ENCODE assay signal across 8 cellular contexts in genomic region chr7:149027055-149027454, GRCh38. TPM values are rescaled to one million over a fixed set of nuclear protein-coding genes. Genes with fewer than 3 reads are reported as not detected.
DNase-seq lines count a peak whose midpoint lies in the region; ATAC-seq and TF ChIP-seq lines count a peak whose summit lies in the region.

No MANE protein-coding gene starts in this region.

- peaks cover 63% of the 10 kb centered on the region for H3K4me1 Mint-ChIP-seq in CD4-positive, alpha-beta T cell (ENCODE audit: low read depth)
- peaks cover 27% of the 10 kb centered on the region for H3K4me1 Mint-ChIP-seq in neural progenitor cell

- no peaks in the 10 kb centered on the region for H3K9me3 ChIP-seq in CD4-positive, alpha-beta T cell (ENCODE audit: control insufficient read depth, low read length)
- H3K9me3 ChIP-seq in Karpas-422 (ENCODE audit: low read length) = no peaks in the 10 kb centered on the region
- no peaks in the 10 kb centered on the region for H3K9me3 ChIP-seq in neural progenitor cell (ENCODE audit: low read depth)

- peak overlapping the region; percentile 75 for H3K4me2 ChIP-seq in Karpas-422 (ENCODE audit: low read depth, low read length, poor library complexity, severe bottlenecking)
- H3K4me2 ChIP-seq in neural progenitor cell = peak overlapping the region; percentile 85

- intact Hi-C loops in CD4-positive, alpha-beta T cell (cut with DNase I, micrococcal nuclease) = loop anchor here in 1 of 2 experiments (2.0 to 10.0 kb wide), 6 partner anchors 20 to 470 kb away; partner anchors contain the start of genes ZNF398 and ZNF746

- no peak for DNase-seq in CD4-positive, alpha-beta T cell
- DNase-seq in Karpas-422 (peak; percentile 82), coronary artery (ENCODE audit: low spot score) (no peak), neural progenitor cell (ENCODE audit: low spot score) (no peak), NCI-H146 (lab: John Stamatoyannopoulos, UW) (no peak), COR-L47 (lab: John Stamatoyannopoulos, UW) (no peak)

- H3K4me1 ChIP-seq in Karpas-422 (ENCODE audit: low read length) (peaks cover 56% of the 10 kb centered on the region), neural progenitor cell (peaks cover 8% of the 10 kb centered on the region)

- POLR2A ChIA-PET in CD4-positive, alpha-beta T cell (lab: Charles Lee) = interaction anchor here (0.9 to 4.6 kb wide), 5 partner anchors 20 to 120 kb away, joined by 3 to 32 read pairs (median 14); partner anchors contain the start of gene ZNF398

- peaks cover 15% of the 10 kb centered on the region for H3K36me3 Mint-ChIP-seq in CD4-positive, alpha-beta T cell (ENCODE audit: low read depth)
- H3K36me3 Mint-ChIP-seq in neural progenitor cell = peaks cover 8% of the 10 kb centered on the region

- H3K27me3 Mint-ChIP-seq in CD4-positive, alpha-beta T cell = no peaks in the 10 kb centered on the region
- peaks cover 2% of the 10 kb centered on the region for H3K27me3 Mint-ChIP-seq in neural progenitor cell (ENCODE audit: insufficient read depth, low read depth)

- H4K20me1 ChIP-seq in Karpas-422 (ENCODE audit: insufficient read depth, low read depth, low read length) (peaks cover 15% of the 10 kb centered on the region; the same call in 1 of the 2 replicates), neural progenitor cell (ENCODE audit: low read depth) (peaks cover 54% of the 10 kb centered on the region)

- TF ChIP-seq CTCF in CD4-positive, alpha-beta T cell (IDR thresholded peaks at IDR 0.05) = no peak
- TF ChIP-seq CTCF in coronary artery (IDR thresholded peaks at IDR 0.05) (no peak), neural progenitor cell (IDR thresholded peaks at IDR 0.05) (no peak)

- CTCF ChIA-PET in CD4-positive, alpha-beta T cell (lab: Charles Lee) = interaction anchor here (1.1 to 1.5 kb wide), 2 partner anchors 19 to 22 kb away, joined by 4 to 5 read pairs; no protein-coding TSS in a partner anchor

- no peak overlapping the region for H3K27ac ChIP-seq in CD4-positive, alpha-beta T cell (ENCODE audit: low read depth, low read length)
- H3K27ac ChIP-seq in Karpas-422 (ENCODE audit: low read length) = peak overlapping the region; percentile 82
- H3K27ac ChIP-seq in coronary artery = no peak overlapping the region
- H3K27ac ChIP-seq in neural progenitor cell = no peak overlapping the region

- H3K4me3 ChIP-seq in Karpas-422 (ENCODE audit: low read length) = peak overlapping the region; percentile 81
- H3K4me3 ChIP-seq in coronary artery = peak overlapping the region; percentile 99
- peak overlapping the region; percentile 73 for H3K4me3 ChIP-seq in neural progenitor cell

- peaks cover 57% of the 10 kb centered on the region for H3K79me2 ChIP-seq in Karpas-422 (ENCODE audit: low read length)
- peaks cover 59% of the 10 kb centered on the region for H3K79me2 ChIP-seq in neural progenitor cell (ENCODE audit: low read depth)

- no peaks in the 10 kb centered on the region for H3K9me2 ChIP-seq in Karpas-422 (replicated peaks; ENCODE audit: insufficient read depth, low read length)

- H3K9ac ChIP-seq in Karpas-422 (ENCODE audit: low read length) = peak overlapping the region; percentile 98
- H3K9ac ChIP-seq in neural progenitor cell = peak overlapping the region; percentile 75

- no peaks in the 10 kb centered on the region for H3K27me3 ChIP-seq in CD4-positive, alpha-beta T cell (ENCODE audit: control insufficient read depth, insufficient read depth, low read length)
- no peaks in the 10 kb centered on the region for H3K27me3 ChIP-seq in Karpas-422 (ENCODE audit: low read length)
- H3K27me3 ChIP-seq in neural progenitor cell = peaks cover 25% of the 10 kb centered on the region

- H3F3A ChIP-seq in neural progenitor cell (ENCODE audit: low read depth) = peaks cover 16% of the 10 kb centered on the region

- H2AFZ ChIP-seq in Karpas-422 (ENCODE audit: low read length) (no peak overlapping the region), neural progenitor cell (replicated peaks) (no peak overlapping the region)

- peak overlapping the region; percentile 90 for H3K4me3 Mint-ChIP-seq in CD4-positive, alpha-beta T cell
- peak overlapping the region; percentile 98 for H3K4me3 Mint-ChIP-seq in neural progenitor cell

- no peak for ATAC-seq in CD4-positive, alpha-beta T cell (ENCODE audit: poor library complexity)
- ATAC-seq in GM21390 (IDR thresholded peaks at IDR 0.05; ENCODE audit: unreplicated experiment) (no peak), HG03521 (IDR thresholded peaks at IDR 0.05; ENCODE audit: unreplicated experiment) (no peak)

- H3K36me3 ChIP-seq in Karpas-422 (ENCODE audit: insufficient read depth, low read length) = peaks cover 6% of the 10 kb centered on the region; the same call in 1 of the 2 replicates
- no peaks in the 10 kb centered on the region for H3K36me3 ChIP-seq in neural progenitor cell

- H3K27ac Mint-ChIP-seq in CD4-positive, alpha-beta T cell = peak overlapping the region; percentile 91
- H3K27ac Mint-ChIP-seq in neural progenitor cell = peak overlapping the region; percentile 67

- no peaks in the 10 kb centered on the region for H3K9me3 Mint-ChIP-seq in CD4-positive, alpha-beta T cell
- no peaks in the 10 kb centered on the region for H3K9me3 Mint-ChIP-seq in neural progenitor cell

RNA-seq across cellular contexts. Expression of gene PDIA4, which starts 1.2 kb away (rescaled TPM):
- total RNA-seq in CD4-positive, alpha-beta T cell = 10 to 100 TPM; 19.5 to 19.9 TPM
- total RNA-seq in Karpas-422 (2014; rRNA removed; shearing (Covaris generic); ENCODE audit: low replicate concordance) = 71.3 and 116 TPM in 2 replicates
- 142 and 171 TPM in 2 replicates for total RNA-seq in neural progenitor cell (ENCODE audit: low replicate concordance)
